Comparison of ENCODE assay signal across 8 cellular contexts in the genomic region with DNA sequence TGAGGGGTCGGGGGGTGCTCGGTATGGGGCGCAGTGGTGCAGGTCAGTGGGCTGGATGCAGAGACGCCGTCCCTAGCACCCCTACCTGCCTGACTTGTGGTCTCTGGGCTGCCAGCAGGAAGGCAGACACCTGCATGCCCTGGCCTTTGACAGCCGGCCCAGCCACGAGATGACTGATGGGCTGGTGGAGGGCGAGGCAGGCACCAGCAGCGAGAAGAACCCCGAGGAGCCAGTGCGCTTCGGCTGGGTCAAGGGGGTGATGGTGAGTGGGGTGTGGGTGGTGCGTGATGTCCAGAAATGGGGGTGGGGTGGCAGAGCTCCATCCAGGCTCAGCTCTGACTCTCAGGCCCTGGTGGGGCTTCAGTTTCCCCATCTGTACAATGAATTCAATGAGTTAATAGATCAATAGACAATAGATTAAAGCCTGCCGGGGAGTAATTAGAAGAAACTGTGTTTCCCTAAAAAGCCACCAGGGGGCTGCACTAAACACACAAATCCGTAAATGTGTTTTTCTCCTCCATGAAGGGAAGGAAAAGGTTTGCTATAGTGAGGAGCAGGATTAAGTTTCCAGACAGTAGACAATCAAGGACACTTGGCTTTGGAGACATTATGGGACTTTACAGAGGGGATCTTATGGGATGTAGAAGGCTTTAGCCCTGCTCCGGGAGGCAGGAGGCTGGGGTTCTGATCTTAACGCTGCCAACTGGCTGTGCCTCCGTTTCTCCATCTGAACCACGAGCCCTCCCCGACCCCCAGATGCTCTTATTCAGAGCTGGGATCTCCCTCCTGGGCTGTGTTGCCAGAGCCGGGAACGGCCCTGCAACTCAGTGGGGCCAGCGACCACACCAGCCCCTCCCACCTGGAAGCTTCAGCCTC. TPM values are rescaled to one million over a fixed set of nuclear protein-coding genes. Genes with fewer than 3 reads are reported as not detected.
DNase-seq lines count a peak whose midpoint lies in the region; ATAC-seq and TF ChIP-seq lines count a peak whose summit lies in the region.

No MANE protein-coding gene starts in this region.

- H3K9me2 ChIP-seq in GM23338 (ENCODE audit: insufficient read depth): no peaks in the 10 kb centered on the region

- H3K79me2 ChIP-seq in GM23338 (replicated peaks; ENCODE audit: insufficient read depth): no peaks in the 10 kb centered on the region

- H3K27ac ChIP-seq in CD4-positive, CD25-positive, alpha-beta regulatory T cell (ENCODE audit: insufficient read depth, low read length, poor library complexity, severe bottlenecking): no peak overlapping the region
- H3K27ac ChIP-seq in GM23338 (ENCODE audit: low read depth) (no peak overlapping the region), heart right ventricle (no peak overlapping the region)

- H3K4me3 Mint-ChIP-seq in CD4-positive, CD25-positive, alpha-beta regulatory T cell: no peak overlapping the region
- no peak overlapping the region for H3K4me3 Mint-ChIP-seq in GM23338

- peak overlapping the region; percentile 80 for H2AFZ ChIP-seq in GM23338

- H3K4me2 ChIP-seq in GM23338: no peak overlapping the region

- TF ChIP-seq CTCF in GM23338 (conservative IDR thresholded peaks at IDR 0.05; ENCODE audit: low read depth in 2 of 2) (peak; percentile 67 to 82), heart right ventricle (IDR thresholded peaks at IDR 0.05) (peak; percentile 71 to 86 (median 81))

- H3K4me1 Mint-ChIP-seq in CD4-positive, CD25-positive, alpha-beta regulatory T cell: peaks cover 5 to 23% (median 14%) of the 10 kb centered on the region in 4 donors
- no peaks in the 10 kb centered on the region; the same call in 2 of the 3 replicates for H3K4me1 Mint-ChIP-seq in GM23338

- H4K20me1 ChIP-seq in GM23338 (replicated peaks; ENCODE audit: insufficient read depth): no peaks in the 10 kb centered on the region

- H3K27me3 ChIP-seq in CD4-positive, CD25-positive, alpha-beta regulatory T cell (ENCODE audit: control insufficient read depth, insufficient read depth, low read length): no peaks in the 10 kb centered on the region
- no peaks in the 10 kb centered on the region for H3K27me3 ChIP-seq in GM23338 (ENCODE audit: insufficient read depth)
- H3K27me3 ChIP-seq in heart right ventricle: no peaks in the 10 kb centered on the region

- no peaks in the 10 kb centered on the region for H3K36me3 ChIP-seq in CD4-positive, CD25-positive, alpha-beta regulatory T cell (ENCODE audit: control insufficient read depth, insufficient read depth, low read length)
- H3K36me3 ChIP-seq in GM23338 (ENCODE audit: insufficient read depth) (no peaks in the 10 kb centered on the region), heart right ventricle (no peaks in the 10 kb centered on the region)

- no peak for ATAC-seq in CD4-positive, CD25-positive, alpha-beta regulatory T cell (ENCODE audit: low read depth in 2 of 2)
- peak; percentile 51 for ATAC-seq in GM23338
- peak in 6 of 8 donors; percentile 15 to 53 (median 36) for ATAC-seq in heart right ventricle
- no peak for ATAC-seq in HG03097 (IDR thresholded peaks at IDR 0.05; ENCODE audit: low FRiP score, unreplicated experiment)

- H3K36me3 Mint-ChIP-seq in CD4-positive, CD25-positive, alpha-beta regulatory T cell: no peaks in the 10 kb centered on the region
- no peaks in the 10 kb centered on the region for H3K36me3 Mint-ChIP-seq in GM23338 (ENCODE audit: low read depth)

- no peaks in the 10 kb centered on the region for H3F3A ChIP-seq in GM23338 (replicated peaks; ENCODE audit: low read depth)

- peak; percentile 19 to 77 (median 64) for DNase-seq in CD4-positive, CD25-positive, alpha-beta regulatory T cell
- DNase-seq in GM23338 (ENCODE audit: low spot score) (peak; percentile 84), NCI-H748 treated with DMSO at 0.1 percent for 48 hours (lab: John Stamatoyannopoulos, UW) (peak; percentile 9), heart right ventricle (peak in 1 of 2 donors; percentile 40), retina (peak; percentile 71), HuH-7.5 (ENCODE audit: low spot score) (no peak)
- DNase-seq in activated naive CD4-positive, alpha-beta T cell treated with anti-CD3 and anti-CD28 coated beads, Interleukin-2, amount 50 U/mL, for 16 hours: peak; percentile 30

- peak overlapping the region; percentile 26 to 85 (median 46) for H3K27ac Mint-ChIP-seq in CD4-positive, CD25-positive, alpha-beta regulatory T cell
- H3K27ac Mint-ChIP-seq in GM23338: no peak overlapping the region

- H3K27me3 Mint-ChIP-seq in CD4-positive, CD25-positive, alpha-beta regulatory T cell: peaks cover 7% of the 10 kb centered on the region
- peaks cover 4% of the 10 kb centered on the region for H3K27me3 Mint-ChIP-seq in GM23338 (ENCODE audit: insufficient read depth, low read depth, poor library complexity)

- H3K4me1 ChIP-seq in CD4-positive, CD25-positive, alpha-beta regulatory T cell (ENCODE audit: control insufficient read depth, insufficient read depth, low read length, poor library complexity, severe bottlenecking): peaks cover 4% of the 10 kb centered on the region
- H3K4me1 ChIP-seq in GM23338 (ENCODE audit: insufficient read depth): no peaks in the 10 kb centered on the region
- peaks cover 0 to 19% (median 6%) of the 10 kb centered on the region in 9 donors for H3K4me1 ChIP-seq in heart right ventricle

- H3K9me3 ChIP-seq in CD4-positive, CD25-positive, alpha-beta regulatory T cell (ENCODE audit: control insufficient read depth in 2 of 2, low read length in 2 of 2): no peaks in the 10 kb centered on the region
- H3K9me3 ChIP-seq in heart right ventricle: no peaks in the 10 kb centered on the region

- intact Hi-C loops in heart right ventricle (cut with DNase I): loop anchor here (1.0 to 10.0 kb wide), 17 partner anchors 65 to 300 kb away; partner anchors contain the start of gene HERPUD1 (in 2 of the 10)

- H3K4me3 ChIP-seq in CD4-positive, CD25-positive, alpha-beta regulatory T cell (ENCODE audit: low read depth, low read length): no peak overlapping the region
- no peak overlapping the region for H3K4me3 ChIP-seq in GM23338
- no peak overlapping the region for H3K4me3 ChIP-seq in heart right ventricle

- no peaks in the 10 kb centered on the region for H3K9me3 Mint-ChIP-seq in CD4-positive, CD25-positive, alpha-beta regulatory T cell
- no peaks in the 10 kb centered on the region for H3K9me3 Mint-ChIP-seq in GM23338

- WGBS in heart right ventricle, 2 donors: 53 to 56% methylated on average over 23 of the region's 23 CpGs

TF ChIP-seq in GM23338, 12 proteins besides CTCF, POLR2A, EP300 and RAD21:
- TF ChIP-seq EZH2 (IDR thresholded peaks at IDR 0.05; ENCODE audit: low read depth, unreplicated experiment) (no peak), CREB1 (CRISPR knock-in tag; IDR thresholded peaks at IDR 0.05; ENCODE audit: low read depth) (no peak), ZNF331 (CRISPR knock-in tag; IDR thresholded peaks at IDR 0.05; ENCODE audit: low read depth) (no peak), STAT1 (IDR thresholded peaks at IDR 0.05; ENCODE audit: unreplicated experiment) (no peak), POLR2AphosphoS5 (IDR thresholded peaks at IDR 0.05; ENCODE audit: low read depth) (no peak), JUNB (IDR thresholded peaks at IDR 0.05; ENCODE audit: unreplicated experiment) (no peak), EZH2phosphoT487 (IDR thresholded peaks at IDR 0.05; ENCODE audit: unreplicated experiment) (no peak), ZNF114 (CRISPR knock-in tag; IDR thresholded peaks at IDR 0.05) (no peak)
- TF ChIP-seq, protein P1, sequence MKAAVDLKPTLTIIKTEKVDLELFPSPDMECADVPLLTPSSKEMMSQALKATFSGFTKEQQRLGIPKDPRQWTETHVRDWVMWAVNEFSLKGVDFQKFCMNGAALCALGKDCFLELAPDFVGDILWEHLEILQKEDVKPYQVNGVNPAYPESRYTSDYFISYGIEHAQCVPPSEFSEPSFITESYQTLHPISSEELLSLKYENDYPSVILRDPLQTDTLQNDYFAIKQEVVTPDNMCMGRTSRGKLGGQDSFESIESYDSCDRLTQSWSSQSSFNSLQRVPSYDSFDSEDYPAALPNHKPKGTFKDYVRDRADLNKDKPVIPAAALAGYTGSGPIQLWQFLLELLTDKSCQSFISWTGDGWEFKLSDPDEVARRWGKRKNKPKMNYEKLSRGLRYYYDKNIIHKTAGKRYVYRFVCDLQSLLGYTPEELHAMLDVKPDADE (IDR thresholded peaks at IDR 0.05): no peak

RNA-seq across cellular contexts. Expression of gene SLC12A3, which starts 2.2 kb away (rescaled TPM):
- total RNA-seq in CD4-positive, CD25-positive, alpha-beta regulatory T cell: not detected
- not detected for polyA plus RNA-seq in CD4-positive, CD25-positive, alpha-beta regulatory T cell
- total RNA-seq in GM23338 (2014; rRNA removed; shearing (Covaris generic)): not detected in 2 replicates
- polyA plus RNA-seq in GM23338 (2016; fragmentation: Nextera tagmentation; extraction: Ambion mirVana) (not detected in 2 replicates), heart right ventricle (not detected)
- total RNA-seq in heart right ventricle: not detected

Comparison
In these comparisons a context has a peak if more than half of its experiments do, and no peak if none do; other contexts are left out.
1. ATAC-seq: peak in GM23338 (single experiment) and heart right ventricle (6 of 8); none in CD4-positive, CD25-positive, alpha-beta regulatory T cell (0 of 2) and HG03097 (single experiment).